Comparison of ENCODE assay signal across 18 cellular contexts in genomic region chr15:72764656-72765055, GRCh38. TPM values are rescaled to one million over a fixed set of nuclear protein-coding genes. Genes with fewer than 3 reads are reported as not detected.
DNase-seq lines count a peak whose midpoint lies in the region; ATAC-seq, FAIRE-seq and TF ChIP-seq lines count a peak whose summit lies in the region.
"Had no signal": no experiment of that assay in that cellular context is flagged by ENCODE, and none has a peak within 500 bp of the region (broad histone marks: within the 10 kb centered on the region; RNA-seq: fewer than 3 reads in every experiment).

No MANE protein-coding gene starts in this region.

- ATAC-seq in memory B cell (ENCODE audit: low read depth) (no peak), HG03342 (IDR thresholded peaks at IDR 0.05; ENCODE audit: unreplicated experiment) (no peak)
- no peak for ATAC-seq in stimulated activated naive CD8-positive, alpha-beta T cell treated with anti-CD3 and anti-CD28 coated beads, Interleukin-15, Interleukin-2, amounts not matched to agents 100 U/mL and 50 U/mL, for 24 hours
- ATAC-seq: K562 had no signal

- H3K9me3 Mint-ChIP-seq in HFFc6: peaks cover 16% of the 10 kb centered on the region
- peaks cover 4% of the 10 kb centered on the region for H3K9me3 Mint-ChIP-seq in memory B cell

- peak; percentile 5 for FAIRE-seq in GM12892 (lab: Jason Lieb, UNC)
- FAIRE-seq: A204.1, H1, K562 had no signal

- DNase-seq in GM12892 (ENCODE audit: insufficient read length): no peak
- DNase-seq in HFFc6: peak; percentile 7
- DNase-seq in memory B cell (ENCODE audit: low spot score in 2 of 2): no peak
- DNase-seq in dedifferentiated amniotic fluid mesenchymal stem cell (ENCODE audit: extremely low spot score): no peak
- no peak for DNase-seq in stimulated activated naive CD8-positive, alpha-beta T cell treated with anti-CD3 and anti-CD28 coated beads, Interleukin-15, Interleukin-2, amounts not matched to agents 100 U/mL and 50 U/mL, for 24 hours
- DNase-seq: ACHN; BE2C; C1 segment of cervical spinal cord; CD4-positive, CD25-positive, alpha-beta regulatory T cell; CD8-positive, alpha-beta memory T cell; COR-L47; DMS 273 treated with DMSO at 0.1 percent for 48 hours; GDM1; H9 had no signal

- H3K4me3 Mint-ChIP-seq in HFFc6: no peak overlapping the region
- H3K4me3 Mint-ChIP-seq in memory B cell: no peak overlapping the region
- H3K4me3 Mint-ChIP-seq: CD4-positive, CD25-positive, alpha-beta regulatory T cell; CD8-positive, alpha-beta memory T cell; H9 had no signal

- no peak for TF ChIP-seq POLR2A in GM12892 (IDR thresholded peaks at IDR 0.05; ENCODE audit: low read depth, low read length)

- H3K36me3 Mint-ChIP-seq in HFFc6 (ENCODE audit: low read depth) (peaks cover 51% of the 10 kb centered on the region), memory B cell (peaks cover 44% of the 10 kb centered on the region)

- H3K27me3 Mint-ChIP-seq in HFFc6 (ENCODE audit: insufficient read depth): no peaks in the 10 kb centered on the region
- H3K27me3 Mint-ChIP-seq in memory B cell: no peaks in the 10 kb centered on the region
- H3K27me3 Mint-ChIP-seq: CD4-positive, CD25-positive, alpha-beta regulatory T cell; CD8-positive, alpha-beta memory T cell had no signal

- peaks cover 12% of the 10 kb centered on the region for H3K4me1 Mint-ChIP-seq in HFFc6 (ENCODE audit: low read depth)
- H3K4me1 Mint-ChIP-seq in memory B cell: no peaks in the 10 kb centered on the region
- H3K4me1 Mint-ChIP-seq: H9 had no signal

- H3K27ac Mint-ChIP-seq in HFFc6 (no peak overlapping the region), memory B cell (peak overlapping the region; percentile 12)

- no peak for TF ChIP-seq CTCF in HFFc6 (IDR thresholded peaks at IDR 0.05)

RNA-seq across cellular contexts. Expression of gene ADPGK, which starts 18.9 kb away (rescaled TPM):
- polyA plus RNA-seq in GM12892 (2012; ENCODE audit: missing spikeins): 56.0 TPM
- total RNA-seq in HFFc6 (2021; fragmentation: NEBNext Ultra II Directional; extraction: Animal tissue kit (Norgen Biotek cat#: 25700)): 10 to 100 TPM; 54.6 to 59.4 (median 56.8) TPM
